Comparison of ENCODE assay signal across 7 cellular contexts in genomic region chr1:186620951-186621350, GRCh38. TPM values are rescaled to one million over a fixed set of nuclear protein-coding genes. Genes with fewer than 3 reads are reported as not detected.
A peak's percentile ranks its signal among the peaks of the same experiment; 100 is the strongest.
DNase-seq lines count a peak whose midpoint lies in the region; ATAC-seq and TF ChIP-seq lines count a peak whose summit lies in the region.

No MANE protein-coding gene starts in this region.

- no peak overlapping the region for H2BK20ac ChIP-seq in IMR-90 (ENCODE audit: low read depth, low read length)

- H2AK5ac ChIP-seq in IMR-90 (ENCODE audit: low read depth, low read length), result no peak overlapping the region

- H3K27me3 Mint-ChIP-seq in activated naive CD8-positive, alpha-beta T cell treated with anti-CD3 and anti-CD28 coated beads for 36 hours, result peaks cover 12% of the 10 kb centered on the region
- H3K27me3 Mint-ChIP-seq in natural killer cell treated with Interleukin-12 subunit alpha and Interleukin-12 subunit beta and Interleukin-15 and Interleukin-18, amount 100 ng/mL, for 72 hours, result no peaks in the 10 kb centered on the region

- POLR2A ChIA-PET in IMR-90 (lab: Charles Lee; ENCODE audit: unreplicated experiment) (no interaction called here), OCI-LY7 (lab: Charles Lee) (no interaction called here)

- H2BK120ac ChIP-seq in IMR-90 (ENCODE audit: low read depth, low read length), result no peak overlapping the region

- ATAC-seq in GM18498 (IDR thresholded peaks at IDR 0.05; ENCODE audit: unreplicated experiment), result peak; percentile 30
- peak; percentile 46 for ATAC-seq in IMR-90 (ENCODE audit: low read depth)
- ATAC-seq in natural killer cell treated with Interleukin-12 subunit alpha and Interleukin-12 subunit beta and Interleukin-15 and Interleukin-18, amount 100 ng/mL, for 72 hours, result peak; percentile 84 to 86

- no peak for TF ChIP-seq POLR2A in IMR-90 (IDR thresholded peaks at IDR 0.05; ENCODE audit: low read depth, low read length)

- H3K4ac ChIP-seq in IMR-90 (ENCODE audit: low read depth, low read length), result no peak overlapping the region

- H3K56ac ChIP-seq in IMR-90 (ENCODE audit: extremely low read depth, insufficient read depth, low read length), result no peak overlapping the region

- DNase-seq in IMR-90, result peak; percentile 78
- DNase-seq in activated naive CD8-positive, alpha-beta T cell treated with anti-CD3 and anti-CD28 coated beads for 36 hours, result peak; percentile 9
- DNase-seq in natural killer cell treated with Interleukin-12 subunit alpha and Interleukin-12 subunit beta and Interleukin-15 and Interleukin-18, amount 100 ng/mL, for 72 hours (ENCODE audit: low spot score), result peak; percentile 66
- no peak for DNase-seq in retina
- no peak for DNase-seq in globus pallidus (ENCODE audit: low spot score)
- no peak for DNase-seq in OCI-LY7 (ENCODE audit: low spot score)

- no peaks in the 10 kb centered on the region for H4K20me1 ChIP-seq in IMR-90 (ENCODE audit: insufficient read depth, low read length)
- no peaks in the 10 kb centered on the region for H4K20me1 ChIP-seq in OCI-LY7 (ENCODE audit: insufficient read depth, low read length)

- dilution Hi-C loops in IMR-90 (cut with HindIII; ENCODE audit: low sequenced_read_pairs, unreplicated experiment), result loop anchor here (25.0 kb wide), 1 partner anchor 366 kb away; no protein-coding TSS in a partner anchor

- CTCF ChIA-PET in IMR-90 (lab: Yijun Ruan, JAX), result no interaction called here
- CTCF ChIA-PET in OCI-LY7 (lab: Charles Lee; ENCODE audit: unreplicated experiment), result no interaction called here

- no peak overlapping the region for H3K14ac ChIP-seq in IMR-90 (replicated peaks; ENCODE audit: low read depth, low read length)

- H3K79me1 ChIP-seq in IMR-90 (ENCODE audit: low read depth in 1 of 2, low read length in 2 of 2), result no peaks in the 10 kb centered on the region

- H3K4me1 Mint-ChIP-seq in activated naive CD8-positive, alpha-beta T cell treated with anti-CD3 and anti-CD28 coated beads for 36 hours, result peaks cover 23% of the 10 kb centered on the region
- peaks cover 33 to 36% of the 10 kb centered on the region in 2 donors for H3K4me1 Mint-ChIP-seq in natural killer cell treated with Interleukin-12 subunit alpha and Interleukin-12 subunit beta and Interleukin-15 and Interleukin-18, amount 100 ng/mL, for 72 hours (ENCODE audit: low read depth in 2 of 2)

- H3K27ac Mint-ChIP-seq in activated naive CD8-positive, alpha-beta T cell treated with anti-CD3 and anti-CD28 coated beads for 36 hours, result peak overlapping the region; percentile 2
- H3K27ac Mint-ChIP-seq in natural killer cell treated with Interleukin-12 subunit alpha and Interleukin-12 subunit beta and Interleukin-15 and Interleukin-18, amount 100 ng/mL, for 72 hours, result peak overlapping the region; percentile 44 to 53

- H3K4me3 ChIP-seq in IMR-90 (ENCODE audit: insufficient read depth, low read depth, low read length), result no peak overlapping the region
- no peak overlapping the region for H3K4me3 ChIP-seq in OCI-LY7 (ENCODE audit: low read depth, low read length, poor library complexity, severe bottlenecking)

- H3K9me1 ChIP-seq in IMR-90 (ENCODE audit: insufficient read depth, low read length), result 0 out of 2 replicates have a peak, but pooled peaks cover 2% of the 10 kb centered on the region

- H3K9ac ChIP-seq in IMR-90 (ENCODE audit: low read depth, low read length), result no peak overlapping the region

- H4K5ac ChIP-seq in IMR-90 (ENCODE audit: low read depth, low read length), result no peak overlapping the region

- intact Hi-C loops in IMR-90 (cut with micrococcal nuclease) (no loop called here), OCI-LY7 (cut with micrococcal nuclease; ENCODE audit: unreplicated experiment) (no loop called here)

- no peak overlapping the region for H3K4me3 Mint-ChIP-seq in activated naive CD8-positive, alpha-beta T cell treated with anti-CD3 and anti-CD28 coated beads for 36 hours
- peak overlapping the region; percentile 58 for H3K4me3 Mint-ChIP-seq in natural killer cell treated with Interleukin-12 subunit alpha and Interleukin-12 subunit beta and Interleukin-15 and Interleukin-18, amount 100 ng/mL, for 72 hours

- no peak for TF ChIP-seq RAD21 in IMR-90 (IDR thresholded peaks at IDR 0.05; ENCODE audit: low read length)

- H3K27ac ChIP-seq in IMR-90 (ENCODE audit: insufficient read depth, low read length), result no peak overlapping the region
- no peak overlapping the region for H3K27ac ChIP-seq in OCI-LY7 (ENCODE audit: low read depth, low read length, poor library complexity, severe bottlenecking)

- H4K91ac ChIP-seq in IMR-90 (ENCODE audit: insufficient read depth, low read depth, low read length), result no peak overlapping the region

- peaks cover 3% of the 10 kb centered on the region for H3K9me3 Mint-ChIP-seq in activated naive CD8-positive, alpha-beta T cell treated with anti-CD3 and anti-CD28 coated beads for 36 hours
- peaks cover 3% of the 10 kb centered on the region for H3K9me3 Mint-ChIP-seq in natural killer cell treated with Interleukin-12 subunit alpha and Interleukin-12 subunit beta and Interleukin-15 and Interleukin-18, amount 100 ng/mL, for 72 hours

- no peak for TF ChIP-seq CTCF in IMR-90 (conservative IDR thresholded peaks at IDR 0.05; ENCODE audit: low read depth, low read length)
- TF ChIP-seq CTCF in OCI-LY7 (conservative IDR thresholded peaks at IDR 0.05; ENCODE audit: low read length), result no peak

- no CpG with 5 or more reads among the region's 1 CpG for WGBS in IMR-90 (ENCODE audit: extremely low coverage in 2 of 2, insufficient read length in 1 of 2), 2 experiments

- no peak overlapping the region for H2AK9ac ChIP-seq in IMR-90 (replicated peaks; ENCODE audit: low read depth, low read length, poor library complexity)

- H3K4me1 ChIP-seq in IMR-90 (ENCODE audit: control insufficient read depth, insufficient read depth, low read length) (no peaks in the 10 kb centered on the region), OCI-LY7 (ENCODE audit: insufficient read depth, low read length, poor library complexity, severe bottlenecking) (peaks cover 5% of the 10 kb centered on the region)

- H3K9me3 ChIP-seq in IMR-90 (ENCODE audit: control insufficient read depth, insufficient read depth, low read length) (no peaks in the 10 kb centered on the region), OCI-LY7 (ENCODE audit: low read length) (no peaks in the 10 kb centered on the region)

- no peaks in the 10 kb centered on the region for H3K36me3 ChIP-seq in IMR-90 (ENCODE audit: control insufficient read depth, insufficient read depth, low read length)
- H3K36me3 ChIP-seq in OCI-LY7 (ENCODE audit: insufficient read depth, low read length), result no peaks in the 10 kb centered on the region

- in situ Hi-C loops in IMR-90 (cut with MboI; ENCODE audit: low sequenced_read_pairs), result no loop called here

- no peak overlapping the region for H2BK5ac ChIP-seq in IMR-90 (ENCODE audit: low read depth, low read length, poor library complexity, severe bottlenecking)

- H3K36me3 Mint-ChIP-seq in activated naive CD8-positive, alpha-beta T cell treated with anti-CD3 and anti-CD28 coated beads for 36 hours, result no peaks in the 10 kb centered on the region
- no peaks in the 10 kb centered on the region for H3K36me3 Mint-ChIP-seq in natural killer cell treated with Interleukin-12 subunit alpha and Interleukin-12 subunit beta and Interleukin-15 and Interleukin-18, amount 100 ng/mL, for 72 hours

- H4K8ac ChIP-seq in IMR-90 (ENCODE audit: low read depth in 2 of 2, low read length in 2 of 2), result no peak overlapping the region

- H2AFZ ChIP-seq in IMR-90 (replicated peaks; ENCODE audit: low read length, poor library complexity) (no peak overlapping the region), OCI-LY7 (ENCODE audit: low read length) (no peak overlapping the region)

- no peak overlapping the region for H3K18ac ChIP-seq in IMR-90 (ENCODE audit: low read depth, low read length)

- H3K27me3 ChIP-seq in IMR-90 (ENCODE audit: control insufficient read depth, insufficient read depth, low read length), result no peaks in the 10 kb centered on the region

- no peak overlapping the region for H2BK15ac ChIP-seq in IMR-90 (ENCODE audit: low read depth, low read length)

- no peak overlapping the region for H3K4me2 ChIP-seq in IMR-90 (ENCODE audit: low read depth, low read length)
- H3K4me2 ChIP-seq in OCI-LY7 (ENCODE audit: low read length), result no peak overlapping the region

- no peaks in the 10 kb centered on the region for H3K9me2 ChIP-seq in OCI-LY7 (ENCODE audit: insufficient read depth, low read length)

- H3K23ac ChIP-seq in IMR-90 (ENCODE audit: low read depth, low read length), result no peak overlapping the region

- no peaks in the 10 kb centered on the region for H3K79me2 ChIP-seq in OCI-LY7 (ENCODE audit: insufficient read depth, low read depth, low read length)

- no TSS peak for BruUV-seq in IMR-90 (replicated peaks; lab: Mats Ljungman, UMichigan)
- no TSS peak for BruUV-seq in OCI-LY7 (replicated peaks; lab: Mats Ljungman, UMichigan)

TF ChIP-seq in IMR-90, 13 proteins besides CTCF, POLR2A, EP300 and RAD21:
- TF ChIP-seq CEBPB (IDR thresholded peaks at IDR 0.05; ENCODE audit: low read depth, low read length) (peak; percentile 1; the same call in 1 of the 2 replicates), CHD1 (IDR thresholded peaks at IDR 0.05; ENCODE audit: low read depth, low read length) (no peak)

RNA-seq across cellular contexts. Expression of gene PTGS2, which starts 59.3 kb away (rescaled TPM):
- total RNA-seq in IMR-90 (2012; rRNA removed) (4.8 and 6.9 TPM in 2 replicates), OCI-LY7 (2022) (not detected in 2 replicates)
- polyA plus RNA-seq in IMR-90 (2012; rRNA removed), result 3.4 and 6.3 TPM in 2 replicates
- 3.8 and 13.3 TPM in 2 replicates for polyA plus RNA-seq in IMR-90 (2012; cell fraction: cytosol; rRNA removed)
- polyA plus RNA-seq in IMR-90 (2012; cell fraction: nucleus; rRNA removed; ENCODE audit: low replicate concordance), result 24.8 and 38.9 TPM in 2 replicates
- under 1 TPM; 0.18 to 0.21 TPM for total RNA-seq in activated naive CD8-positive, alpha-beta T cell treated with anti-CD3 and anti-CD28 coated beads for 36 hours
- total RNA-seq in natural killer cell treated with Interleukin-12 subunit alpha and Interleukin-12 subunit beta and Interleukin-15 and Interleukin-18, amount 100 ng/mL, for 72 hours, result 1 to 10 TPM; 1.8 to 3.8 TPM
- not detected in 2 replicates for total RNA-seq in OCI-LY7 (2014; rRNA removed; shearing (Covaris generic))

Comparison
In these comparisons a context has a peak if more than half of its experiments do, and no peak if none do; other contexts are left out.
1. ATAC-seq: peak in every context shown above with its lines; median percentile 85 in natural killer cell treated with Interleukin-12 subunit alpha and Interleukin-12 subunit beta and Interleukin-15 and Interleukin-18, amount 100 ng/mL, for 72 hours; 46 in IMR-90; 30 in GM18498.
2. DNase-seq: peak in IMR-90 (single experiment), activated naive CD8-positive, alpha-beta T cell treated with anti-CD3 and anti-CD28 coated beads for 36 hours (single experiment) and natural killer cell treated with Interleukin-12 subunit alpha and Interleukin-12 subunit beta and Interleukin-15 and Interleukin-18, amount 100 ng/mL, for 72 hours (single experiment); none in retina (single experiment), globus pallidus (single experiment) and OCI-LY7 (single experiment).